In the genomic region with DNA sequence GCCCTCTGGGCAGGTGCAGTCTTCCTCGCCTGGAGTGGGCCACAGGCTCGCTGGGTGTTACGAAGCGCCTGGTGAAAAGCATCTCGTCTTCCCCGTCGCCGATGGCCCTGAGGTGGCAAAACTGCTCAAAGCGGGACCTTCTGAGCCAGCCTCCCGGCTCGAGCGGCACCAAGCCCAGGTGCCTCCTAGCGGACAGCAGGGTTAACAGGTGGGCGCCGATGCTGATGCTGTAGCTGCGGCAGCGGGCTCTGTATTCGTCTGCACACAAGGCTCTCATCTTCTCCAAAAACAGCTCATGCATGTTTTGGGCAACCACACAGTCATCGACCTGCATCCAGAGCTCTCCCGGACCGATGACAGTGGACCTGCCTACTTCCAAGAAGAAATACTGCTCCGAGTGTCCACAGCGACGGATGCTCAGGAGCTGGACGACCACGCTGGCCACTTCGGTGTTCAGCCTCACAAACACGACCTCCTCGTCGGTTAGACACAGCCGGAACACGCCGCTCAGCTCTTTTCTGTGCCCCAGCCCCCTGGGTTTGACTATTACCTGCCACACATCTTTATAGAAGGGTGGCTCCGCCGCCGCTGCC, we compare ENCODE assay signal across 11 cellular contexts. TPM values are rescaled to one million over a fixed set of nuclear protein-coding genes. Genes with fewer than 3 reads are reported as not detected.
DNase-seq lines count a peak whose midpoint lies in the region; FAIRE-seq and TF ChIP-seq lines count a peak whose summit lies in the region.
"Had no signal": no experiment of that assay in that cellular context is flagged by ENCODE, and none has a peak within 500 bp of the region (broad histone marks: within the 10 kb centered on the region; RNA-seq: fewer than 3 reads in every experiment).

No MANE protein-coding gene starts in this region.

- H3K27me3 ChIP-seq in iPS DF 6.9 (ENCODE audit: control insufficient read depth, insufficient read depth, low read length) (peaks cover 4% of the 10 kb centered on the region; the same call in 1 of the 2 replicates), skeletal muscle satellite cell (ENCODE audit: control insufficient read depth, insufficient read depth, low read length) (peaks cover 86% of the 10 kb centered on the region)

- H3K4me1 ChIP-seq in iPS DF 6.9 (ENCODE audit: control insufficient read depth, insufficient read depth, low read length) = peaks cover 2% of the 10 kb centered on the region; the same call in 1 of the 2 replicates
- no peaks in the 10 kb centered on the region for H3K4me1 ChIP-seq in skeletal muscle satellite cell (ENCODE audit: control insufficient read depth, insufficient read depth, low read length)

- no peak for FAIRE-seq in GM12892 (lab: Jason Lieb, UNC)

- DNase-seq in NCI-H2196 (lab: John Stamatoyannopoulos, UW; ENCODE audit: unreplicated experiment) (peak; percentile 15), NCI-H2196 treated with DMSO at 0.1 percent for 48 hours (lab: John Stamatoyannopoulos, UW; ENCODE audit: unreplicated experiment) (no peak), NCI-H510A (lab: John Stamatoyannopoulos, UW) (peak; percentile 29), iPS DF 6.9 (ENCODE audit: low read depth, low spot score) (no peak), NOMO-1 treated with dmso at 0.1 percent for 144 hours (lab: John Stamatoyannopoulos, UW; ENCODE audit: unreplicated experiment) (no peak), GM12892 (ENCODE audit: insufficient read length) (no peak)
- no peak for DNase-seq in activated effector memory CD4-positive, alpha-beta T cell treated with anti-CD3 and anti-CD28 coated beads, Interleukin-2, amount 50 U/mL, for 16 hours
- DNase-seq: activated CD4-positive, alpha-beta T cell treated with anti-CD3 and anti-CD28 coated beads for 1 hour; NCI-H226 had no signal

- H3K9ac ChIP-seq in skeletal muscle satellite cell (ENCODE audit: low read depth, low read length) = no peak overlapping the region

- no peak for TF ChIP-seq POLR2A in GM12892 (IDR thresholded peaks at IDR 0.05; ENCODE audit: low read depth, low read length)

- no CpG with 5 or more reads among the region's 36 CpGs for WGBS in iPS DF 6.9 (ENCODE audit: insufficient coverage, insufficient read length)

- peak overlapping the region; percentile 80 for H3K4me2 ChIP-seq in skeletal muscle satellite cell (ENCODE audit: low read length)

- no peaks in the 10 kb centered on the region for H3K9me3 ChIP-seq in iPS DF 6.9 (ENCODE audit: control insufficient read depth, insufficient read depth, low read length)
- no peaks in the 10 kb centered on the region for H3K9me3 ChIP-seq in skeletal muscle satellite cell (replicated peaks; ENCODE audit: low read length)

- peak overlapping the region; percentile 49 for H3K4me3 ChIP-seq in iPS DF 6.9 (ENCODE audit: low read length)
- H3K4me3 ChIP-seq in skeletal muscle satellite cell (ENCODE audit: low read length) = peak overlapping the region; percentile 59

- H3K27ac ChIP-seq in iPS DF 6.9 (ENCODE audit: low read length) = no peak overlapping the region

- H3K36me3 ChIP-seq in iPS DF 6.9 (ENCODE audit: control insufficient read depth, insufficient read depth, low read length) (no peaks in the 10 kb centered on the region), skeletal muscle satellite cell (ENCODE audit: insufficient read depth, low read length) (no peaks in the 10 kb centered on the region)

RNA-seq across cellular contexts. Expression of gene IRS4, which starts 1.2 kb away (rescaled TPM):
- total RNA-seq in skeletal muscle satellite cell (2012; rRNA removed) = not detected in 2 replicates
- polyA plus RNA-seq in GM12892 (2012; ENCODE audit: missing spikeins) = not detected
- total RNA-seq: left colon had no signal

Comparison
In these comparisons a context has a peak if more than half of its experiments do, and no peak if none do; other contexts are left out.
1. DNase-seq: peak in NCI-H2196 (single experiment) and NCI-H510A (single experiment); none in NCI-H2196 treated with DMSO at 0.1 percent for 48 hours (single experiment), iPS DF 6.9 (single experiment), NOMO-1 treated with dmso at 0.1 percent for 144 hours (single experiment), activated effector memory CD4-positive, alpha-beta T cell treated with anti-CD3 and anti-CD28 coated beads, Interleukin-2, amount 50 U/mL, for 16 hours (single experiment) and GM12892 (single experiment).